Comparison of ENCODE assay signal across 1 cellular context in genomic region chr15:81168680-81169079, GRCh38.
TF ChIP-seq lines count a peak whose summit lies in the region.

No MANE protein-coding gene starts in this region.

TF ChIP-seq in K562, 482 proteins besides CTCF, POLR2A, EP300 and RAD21 (continued from another document):
- TF ChIP-seq CUX1 (CRISPR knock-in tag; IDR thresholded peaks at IDR 0.05) (no peak), MEIS2 (IDR thresholded peaks at IDR 0.05; ENCODE audit: partially characterized antibody) (peak; percentile 74), FOXA3 (CRISPR knock-in tag; conservative IDR thresholded peaks at IDR 0.05 in 1 of 2, IDR thresholded peaks at IDR 0.05 in 1 of 2) (peak in 1 of 2 experiments; percentile 51; a peak in 1 of 4 replicates), ZMIZ1 (IDR thresholded peaks at IDR 0.05; ENCODE audit: low read depth in 2 of 2, low read length in 2 of 2) (no peak)
